10 cellular contexts compared by ENCODE assay signal in the genomic region with DNA sequence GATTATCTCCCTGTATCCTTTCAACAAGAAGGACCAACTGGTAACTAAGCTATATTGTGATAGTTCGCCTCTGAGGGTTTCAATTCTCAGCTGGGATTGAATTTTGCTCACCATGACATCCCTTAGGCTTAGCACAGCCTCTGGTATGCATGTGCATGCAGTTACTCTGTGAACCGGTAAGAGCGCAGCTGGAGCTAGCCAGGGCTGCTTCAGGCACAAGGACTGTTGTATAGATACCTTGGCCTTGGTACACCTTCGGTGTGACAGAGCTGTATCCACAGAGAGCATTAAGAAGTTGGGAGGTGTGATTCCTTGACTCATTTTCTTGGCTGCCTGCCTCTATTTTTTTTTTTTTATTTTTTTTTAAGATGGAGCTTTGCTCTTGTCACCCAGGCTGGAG. TPM values are rescaled to one million over a fixed set of nuclear protein-coding genes. Genes with fewer than 3 reads are reported as not detected.
A peak's percentile ranks its signal among the peaks of the same experiment; 100 is the strongest.
DNase-seq lines count a peak whose midpoint lies in the region; ATAC-seq and TF ChIP-seq lines count a peak whose summit lies in the region.
"Had no signal": no experiment of that assay in that cellular context is flagged by ENCODE, and none has a peak within 500 bp of the region (broad histone marks: within the 10 kb centered on the region; RNA-seq: fewer than 3 reads in every experiment).

No MANE protein-coding gene starts in this region.

- H3K36me3 ChIP-seq in heart right ventricle (no peaks in the 10 kb centered on the region), gastroesophageal sphincter (no peaks in the 10 kb centered on the region)
- H3K36me3 ChIP-seq: colonic mucosa had no signal

- 62 to 65% methylated on average over 4 of the region's 4 CpGs for WGBS in heart right ventricle, 2 donors
- 21 to 26% methylated on average over 2 to 4 of the region's 4 CpGs for WGBS in gastroesophageal sphincter (ENCODE audit: low coverage in 1 of 2), 2 donors

- H3K27me3 ChIP-seq in heart right ventricle (no peaks in the 10 kb centered on the region), gastroesophageal sphincter (no peaks in the 10 kb centered on the region)
- H3K27me3 ChIP-seq: colonic mucosa had no signal

- peak overlapping the region; percentile 87 for H3K27ac Mint-ChIP-seq in activated CD4-positive, alpha-beta memory T cell treated with anti-CD3 and anti-CD28 coated beads for 36 hours
- H3K27ac Mint-ChIP-seq in type B pancreatic cell = peak overlapping the region; percentile 80

- H3K4me1 Mint-ChIP-seq in activated CD4-positive, alpha-beta memory T cell treated with anti-CD3 and anti-CD28 coated beads for 36 hours (ENCODE audit: low read depth) = peaks cover 44% of the 10 kb centered on the region
- peaks cover 42% of the 10 kb centered on the region for H3K4me1 Mint-ChIP-seq in type B pancreatic cell (ENCODE audit: unreplicated experiment)

- no peak for DNase-seq in heart right ventricle
- DNase-seq in left cardiac atrium = no peak
- DNase-seq in activated CD4-positive, alpha-beta memory T cell treated with anti-CD3 and anti-CD28 coated beads for 36 hours = no peak
- DNase-seq in type B pancreatic cell (ENCODE audit: extremely low spot score, unreplicated experiment) = no peak
- no peak for DNase-seq in nucleus accumbens (lab: John Stamatoyannopoulos, UW)
- DNase-seq: colonic mucosa had no signal

- H3K36me3 Mint-ChIP-seq in activated CD4-positive, alpha-beta memory T cell treated with anti-CD3 and anti-CD28 coated beads for 36 hours = peaks cover 2% of the 10 kb centered on the region
- H3K36me3 Mint-ChIP-seq in type B pancreatic cell = peaks cover 3% of the 10 kb centered on the region

- H3K4me1 ChIP-seq in heart right ventricle (peaks cover 21 to 68% (median 60%) of the 10 kb centered on the region in 9 donors), gastroesophageal sphincter (peaks cover 6 to 67% (median 39%) of the 10 kb centered on the region in 3 donors)

- H3K9me3 Mint-ChIP-seq in activated CD4-positive, alpha-beta memory T cell treated with anti-CD3 and anti-CD28 coated beads for 36 hours = no peaks in the 10 kb centered on the region
- H3K9me3 Mint-ChIP-seq in type B pancreatic cell = no peaks in the 10 kb centered on the region

- no peak for TF ChIP-seq POLR2A in gastroesophageal sphincter (IDR thresholded peaks at IDR 0.05)

- peak overlapping the region in 5 of 10 donors; percentile 89 to 96 (median 94) for H3K4me3 ChIP-seq in heart right ventricle
- H3K4me3 ChIP-seq in gastroesophageal sphincter = peak overlapping the region in 1 of 2 donors; percentile 84
- H3K4me3 ChIP-seq: colonic mucosa had no signal

- CTCF ChIA-PET in activated CD4-positive, alpha-beta memory T cell treated with anti-CD3 and anti-CD28 coated beads for 36 hours (lab: Charles Lee) = interaction anchor here (0.9 to 4.4 kb wide), 8 partner anchors 10 to 196 kb away, joined by 3 to 33 read pairs (median 4); partner anchors contain the start of gene RANBP10

- TF ChIP-seq CTCF in heart right ventricle (IDR thresholded peaks at IDR 0.05) (peak in 1 of 9 donors; percentile 6), gastroesophageal sphincter (IDR thresholded peaks at IDR 0.05) (peak in 3 of 4 experiments; percentile 9 to 51 (median 44)), type B pancreatic cell (conservative IDR thresholded peaks at IDR 0.05) (no peak)

- H3K9me3 ChIP-seq in heart right ventricle (no peaks in the 10 kb centered on the region), gastroesophageal sphincter (no peaks in the 10 kb centered on the region)
- H3K9me3 ChIP-seq: colonic mucosa had no signal

- ATAC-seq in heart right ventricle (no peak), left cardiac atrium (no peak), gastroesophageal sphincter (no peak), HG03025 (IDR thresholded peaks at IDR 0.05; ENCODE audit: low FRiP score, unreplicated experiment) (no peak), HG02763 (IDR thresholded peaks at IDR 0.05; ENCODE audit: unreplicated experiment) (no peak)
- ATAC-seq: sciatic nerve had no signal

- peak overlapping the region in 7 of 10 donors; percentile 0 to 100 (median 97) for H3K27ac ChIP-seq in heart right ventricle
- peak overlapping the region in 3 of 4 donors; percentile 99 to 100 (median 100) for H3K27ac ChIP-seq in gastroesophageal sphincter
- H3K27ac ChIP-seq: colonic mucosa had no signal

- no peak for TF ChIP-seq EP300 in gastroesophageal sphincter (IDR thresholded peaks at IDR 0.05)

- H3K4me3 Mint-ChIP-seq in activated CD4-positive, alpha-beta memory T cell treated with anti-CD3 and anti-CD28 coated beads for 36 hours = peak overlapping the region; percentile 32
- peak overlapping the region; percentile 92 for H3K4me3 Mint-ChIP-seq in type B pancreatic cell

- no peaks in the 10 kb centered on the region for H3K27me3 Mint-ChIP-seq in activated CD4-positive, alpha-beta memory T cell treated with anti-CD3 and anti-CD28 coated beads for 36 hours
- H3K27me3 Mint-ChIP-seq in type B pancreatic cell = no peaks in the 10 kb centered on the region

- POLR2A ChIA-PET in activated CD4-positive, alpha-beta memory T cell treated with anti-CD3 and anti-CD28 coated beads for 36 hours (lab: Charles Lee) = interaction anchor here (0.8 to 4.4 kb wide), 4 partner anchors 8 to 28 kb away, joined by 3 to 25 read pairs (median 5); no protein-coding TSS in a partner anchor

- intact Hi-C loops in heart right ventricle (cut with DNase I) (loop anchor here in 5 of 10 donors (5.0 to 10.0 kb wide), 6 partner anchors 33 to 320 kb away; partner anchors contain the start of genes RANBP10 (in 2 of the 5), TSNAXIP1 (in 2 of the 5), CTCF (in 1 of the 5) and PSKH1 (in 1 of the 5)), left cardiac atrium (cut with DNase I) (loop anchor here in 1 of 2 donors (2.0 kb wide), 1 partner anchor 28 kb away; the partner anchor contains the start of gene EDC4)
- intact Hi-C loops in activated CD4-positive, alpha-beta memory T cell treated with anti-CD3 and anti-CD28 coated beads for 36 hours (cut with micrococcal nuclease) = loop anchor here (10.0 kb wide), 1 partner anchor 180 kb away; the partner anchor contains the start of genes ACD, C16orf86, ENKD1 and PARD6A

RNA-seq across cellular contexts. Expression of gene NUTF2, which starts 2.3 kb away (rescaled TPM):
- total RNA-seq in heart right ventricle = 100 to 1,000 TPM in 1 of 10 donors, 10 to 100 TPM in 9; 73.9 to 105 (median 80.5) TPM
- polyA plus RNA-seq in heart right ventricle = 100 to 1,000 TPM; 186 to 214 TPM
- 10 to 100 TPM; 59.8 to 73.9 TPM for total RNA-seq in left cardiac atrium
- 100 to 1,000 TPM; 141 to 148 TPM for total RNA-seq in activated CD4-positive, alpha-beta memory T cell treated with anti-CD3 and anti-CD28 coated beads for 36 hours
- total RNA-seq in gastroesophageal sphincter = 100 to 1,000 TPM in 3 of 4 donors, 10 to 100 TPM in 1; 90.0 to 194 (median 113) TPM
- total RNA-seq in type B pancreatic cell (ENCODE audit: low replicate concordance) = 144 and 149 TPM in 2 replicates

RNA-seq across cellular contexts. Expression of gene THAP11, which starts 2.3 kb away (rescaled TPM):
- total RNA-seq in heart right ventricle (10 to 100 TPM; 20.6 to 41.3 (median 26.9) TPM), left cardiac atrium (10 to 100 TPM; 24.5 to 24.7 TPM), gastroesophageal sphincter (10 to 100 TPM; 52.6 to 78.0 (median 76.0) TPM), type B pancreatic cell (ENCODE audit: low replicate concordance) (25.5 and 35.1 TPM in 2 replicates)
- 10 to 100 TPM in 1 of 2 donors, 1 to 10 TPM in 1; 6.0 to 23.5 TPM for polyA plus RNA-seq in heart right ventricle
- total RNA-seq in activated CD4-positive, alpha-beta memory T cell treated with anti-CD3 and anti-CD28 coated beads for 36 hours = 10 to 100 TPM; 31.8 to 32.1 TPM

RNA-seq across cellular contexts. Expression of gene CENPT, which starts 3.1 kb away (rescaled TPM):
- 10 to 100 TPM; 16.1 to 27.1 (median 19.1) TPM for total RNA-seq in heart right ventricle
- polyA plus RNA-seq in heart right ventricle = 10 to 100 TPM; 31.1 to 63.3 TPM
- total RNA-seq in left cardiac atrium = 10 to 100 TPM; 22.1 to 22.2 TPM
- total RNA-seq in activated CD4-positive, alpha-beta memory T cell treated with anti-CD3 and anti-CD28 coated beads for 36 hours = 10 to 100 TPM; 39.2 to 40.2 TPM
- 10 to 100 TPM; 15.4 to 44.2 (median 35.3) TPM for total RNA-seq in gastroesophageal sphincter
- total RNA-seq in type B pancreatic cell (ENCODE audit: low replicate concordance) = 67.6 and 74.2 TPM in 2 replicates

RNA-seq across cellular contexts. Expression of gene EDC4, which starts 28.4 kb away (rescaled TPM):
- 10 to 100 TPM; 25.8 to 41.6 (median 31.3) TPM for total RNA-seq in heart right ventricle
- 10 to 100 TPM; 30.2 to 46.8 TPM for polyA plus RNA-seq in heart right ventricle
- 10 to 100 TPM; 23.3 to 31.5 TPM for total RNA-seq in left cardiac atrium
- total RNA-seq in activated CD4-positive, alpha-beta memory T cell treated with anti-CD3 and anti-CD28 coated beads for 36 hours = 10 to 100 TPM; 88.6 to 94.2 TPM
- 10 to 100 TPM; 43.8 to 72.6 (median 53.5) TPM for total RNA-seq in gastroesophageal sphincter
- 77.5 and 81.1 TPM in 2 replicates for total RNA-seq in type B pancreatic cell (ENCODE audit: low replicate concordance)

RNA-seq across cellular contexts. Expression of gene TSNAXIP1, which starts 37.8 kb away (rescaled TPM):
- total RNA-seq in heart right ventricle = 1 to 10 TPM in 1 of 10 donors, under 1 TPM in 9; 0.15 to 1.1 (median 0.48) TPM
- polyA plus RNA-seq in heart right ventricle = 1 to 10 TPM in 1 of 2 donors, under 1 TPM in 1; 0.74 to 1.2 TPM
- total RNA-seq in left cardiac atrium = under 1 TPM; 0.55 to 0.74 TPM
- total RNA-seq in activated CD4-positive, alpha-beta memory T cell treated with anti-CD3 and anti-CD28 coated beads for 36 hours = under 1 TPM; 0.77 to 0.81 TPM
- 1 to 10 TPM in 3 of 4 donors, under 1 TPM in 1; 0.89 to 2.4 (median 1.6) TPM for total RNA-seq in gastroesophageal sphincter
- total RNA-seq in type B pancreatic cell (ENCODE audit: low replicate concordance) = 3.9 and 7.2 TPM in 2 replicates
